ENCODE assay signal across 1 cellular context in genomic region chrX:135520022-135520552, GRCh38.
TF ChIP-seq lines count a peak whose summit lies in the region.

No MANE protein-coding gene starts in this region.

TF ChIP-seq in K562, 482 proteins besides CTCF, POLR2A, EP300 and RAD21 (continued from another document):
- no peak for TF ChIP-seq ZNF395 (CRISPR knock-in tag; IDR thresholded peaks at IDR 0.05)
- TF ChIP-seq ELF1 (tag; IDR thresholded peaks at IDR 0.05), result 0 out of 2 replicates have a peak, but pooled peaks have one; percentile 21
- TF ChIP-seq XRCC5 (IDR thresholded peaks at IDR 0.05; ENCODE audit: low read depth, low read length), result 0 out of 2 replicates have a peak, but pooled peaks have one; percentile 16
- TF ChIP-seq HCFC1 (IDR thresholded peaks at IDR 0.05; ENCODE audit: low read depth, low read length), result peak; percentile 72
- TF ChIP-seq LCOR (CRISPR knock-in tag; IDR thresholded peaks at IDR 0.05), result peak; percentile 69; the same call in 1 of the 2 replicates
- TF ChIP-seq ZBTB40 (IDR thresholded peaks at IDR 0.05), result 0 out of 2 replicates have a peak, but pooled peaks have one; percentile 12
- TF ChIP-seq ZBTB40 (CRISPR knock-in tag; IDR thresholded peaks at IDR 0.05), result no peak
- no peak for TF ChIP-seq ZNF561 (CRISPR knock-in tag; conservative IDR thresholded peaks at IDR 0.05)
- TF ChIP-seq MEIS2 (IDR thresholded peaks at IDR 0.05; ENCODE audit: partially characterized antibody), result peak; percentile 46
- TF ChIP-seq MAZ (CRISPR knock-in tag; conservative IDR thresholded peaks at IDR 0.05 in 1 of 2, IDR thresholded peaks at IDR 0.05 in 1 of 2), result no peak
- TF ChIP-seq SIX5 (IDR thresholded peaks at IDR 0.05; ENCODE audit: borderline replicate concordance in 1 of 2, insufficient read depth in 1 of 2, low read depth in 1 of 2, low read length in 2 of 2), result peak in 1 of 2 experiments; percentile 18; a peak in 1 of 4 replicates
- no peak for TF ChIP-seq PBX2 (CRISPR knock-in tag; IDR thresholded peaks at IDR 0.05; ENCODE audit: low read depth)
- peak; percentile 72 for TF ChIP-seq PBX2 (tag; conservative IDR thresholded peaks at IDR 0.05; ENCODE audit: low read depth)
- no peak for TF ChIP-seq ZNF609 (CRISPR knock-in tag; IDR thresholded peaks at IDR 0.05; ENCODE audit: borderline replicate concordance)
- TF ChIP-seq ATF7 (IDR thresholded peaks at IDR 0.05), result peak; percentile 62; the same call in 1 of the 2 replicates
